10 cellular contexts compared by ENCODE assay signal in the genomic region with DNA sequence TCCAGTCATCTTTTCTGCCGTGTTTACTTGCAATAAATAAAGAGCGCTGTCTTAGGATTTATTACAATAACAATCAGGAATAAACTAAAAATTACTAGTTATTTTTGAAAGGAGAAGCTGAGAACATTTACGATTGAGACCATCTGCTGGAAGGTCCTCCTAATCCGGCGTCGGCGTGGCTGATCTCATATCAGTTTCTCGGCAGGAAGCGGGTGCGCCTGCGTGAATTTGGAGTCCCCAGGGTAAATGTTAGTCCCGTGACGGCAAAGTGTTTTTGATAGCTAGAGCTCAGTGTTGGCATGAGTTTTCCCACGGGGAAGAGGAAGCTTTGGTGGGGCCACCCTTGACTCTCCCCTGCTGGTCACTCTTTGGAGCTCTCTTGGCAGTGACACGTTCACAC. TPM values are rescaled to one million over a fixed set of nuclear protein-coding genes. Genes with fewer than 3 reads are reported as not detected.
DNase-seq lines count a peak whose midpoint lies in the region; ATAC-seq, FAIRE-seq and TF ChIP-seq lines count a peak whose summit lies in the region.
"Not testable (repeated sequence)": the region's sequence is repeated elsewhere in the genome, so short reads cannot be mapped to it uniquely, and the experiment has no call there.
"Had no signal": no experiment of that assay in that cellular context is flagged by ENCODE, and none has a peak within 500 bp of the region (broad histone marks: within the 10 kb centered on the region; RNA-seq: fewer than 3 reads in every experiment).

No MANE protein-coding gene starts in this region.

- peak overlapping the region; percentile 13 for H3K4me3 Mint-ChIP-seq in activated T-cell treated with anti-CD3 and anti-CD28 coated beads, Interleukin-2, amount 50 U/mL, for 4 hours
- not testable (repeated sequence) for H3K4me3 Mint-ChIP-seq in mesothelial cell of epicardium

- not testable (repeated sequence) for H3K27me3 ChIP-seq in SJCRH30

- not testable (repeated sequence) for H3K36me3 ChIP-seq in SJCRH30

- H3K27me3 Mint-ChIP-seq in activated T-cell treated with anti-CD3 and anti-CD28 coated beads, Interleukin-2, amount 50 U/mL, for 4 hours (ENCODE audit: low read depth); mesothelial cell of epicardium (ENCODE audit: low read depth): not testable (repeated sequence)

- H3K27ac ChIP-seq in A549, SJCRH30: not testable (repeated sequence)

- not testable (repeated sequence) for TF ChIP-seq POLR2A in A549 (IDR thresholded peaks at IDR 0.05; ENCODE audit: low read length)

- CTCF ChIA-PET in A549 (lab: Yijun Ruan, JAX): not testable (repeated sequence)

- not testable (repeated sequence) for TF ChIP-seq RAD21 in A549 (conservative IDR thresholded peaks at IDR 0.05 in 1 of 2, IDR thresholded peaks at IDR 0.05 in 1 of 2)

- POLR2A ChIA-PET in A549 (lab: Yijun Ruan, JAX): not testable (repeated sequence)

- not testable (repeated sequence) for TF ChIP-seq EP300 in A549 (IDR thresholded peaks at IDR 0.05)

- H3K36me3 Mint-ChIP-seq in activated T-cell treated with anti-CD3 and anti-CD28 coated beads, Interleukin-2, amount 50 U/mL, for 4 hours (ENCODE audit: insufficient read depth); mesothelial cell of epicardium: not testable (repeated sequence)

- H3K4me1 Mint-ChIP-seq in activated T-cell treated with anti-CD3 and anti-CD28 coated beads, Interleukin-2, amount 50 U/mL, for 4 hours (ENCODE audit: low read depth): not testable (repeated sequence)
- H3K4me1 Mint-ChIP-seq in mesothelial cell of epicardium: peaks cover 21% of the 10 kb centered on the region

- H3K9me3 ChIP-seq in A549; SJCRH30 (replicated peaks): not testable (repeated sequence)

- H3K4me2 ChIP-seq in A549: not testable (repeated sequence)

- ATAC-seq in A549; activated T-cell treated with anti-CD3 and anti-CD28 coated beads, Interleukin-2, amount 50 U/mL, for 4 hours: not testable (repeated sequence)

- not testable (repeated sequence) for H3K4me3 ChIP-seq in A549; fibroblast of pulmonary artery (replicated peaks; ENCODE audit: low read depth, low read length)
- peak overlapping the region; percentile 42 for H3K4me3 ChIP-seq in SJCRH30

- peak overlapping the region; percentile 26 for H3K27ac Mint-ChIP-seq in mesothelial cell of epicardium

- FAIRE-seq in A549 (lab: Jason Lieb, UNC) (peak; percentile 98), GM19239 (lab: Jason Lieb, UNC) (peak; percentile 8)

- H3K4me1 ChIP-seq in A549, SJCRH30: not testable (repeated sequence)

- WGBS in A549 (ENCODE audit: missing lambda C conversion rate): 77% methylated on average over 14 of the region's 15 CpGs

- DNase-seq in A549 (ENCODE audit: low read depth in 1 of 2, low spot score in 1 of 2); GM19239 (ENCODE audit: insufficient read length, low spot score); activated T-cell treated with anti-CD3 and anti-CD28 coated beads, Interleukin-2, amount 50 U/mL, for 4 hours; mesothelial cell of epicardium (ENCODE audit: low spot score in 2 of 2, unreplicated experiment in 2 of 2): not testable (repeated sequence)
- DNase-seq in NCI-H524 (lab: John Stamatoyannopoulos, UW) (peak; percentile 23 to 55), SJCRH30 (peak in 1 of 2 experiments; percentile 30), fibroblast of pulmonary artery (ENCODE audit: low read depth) (peak; percentile 3)

- not testable (repeated sequence) for TF ChIP-seq CTCF in A549 (IDR thresholded peaks at IDR 0.05); fibroblast of pulmonary artery (IDR thresholded peaks at IDR 0.05; ENCODE audit: low read length, missing control alignments); mesothelial cell of epicardium (IDR thresholded peaks at IDR 0.05; ENCODE audit: unreplicated experiment)

- not testable (repeated sequence) for H3K9me3 Mint-ChIP-seq in activated T-cell treated with anti-CD3 and anti-CD28 coated beads, Interleukin-2, amount 50 U/mL, for 4 hours; mesothelial cell of epicardium

RNA-seq across cellular contexts. Expression of gene GYG2, which starts 31.9 kb away (rescaled TPM):
- 14.1 and 14.3 TPM in 2 replicates for polyA plus RNA-seq in A549 (2011; rRNA removed)
- 6.8 and 10.2 TPM in 2 replicates for polyA plus RNA-seq in A549 (2012; cell fraction: cytosol; rRNA removed)
- polyA plus RNA-seq in A549 (2012; cell fraction: nucleus; rRNA removed): 6.9 and 8.6 TPM in 2 replicates
- 11.0 to 13.6 TPM (median 12.7 TPM) in 3 replicates for polyA plus RNA-seq in A549 (2017; fragmentation: RNase III; extraction: RNeasy Plus Mini Kit Qiagen cat#74134 plus additional on column Dnase treatment)
- 27.1 and 33.3 TPM in 2 replicates for polyA minus RNA-seq in A549 (2011; rRNA and poly(A)+ RNA removed)
- 13.7 and 14.4 TPM in 2 replicates for total RNA-seq in SJCRH30 (2014; rRNA removed; shearing (Covaris generic))
- not detected for total RNA-seq in activated T-cell treated with anti-CD3 and anti-CD28 coated beads, Interleukin-2, amount 50 U/mL, for 4 hours
- total RNA-seq in mesothelial cell of epicardium: 60.8 to 68.1 TPM (median 62.8 TPM) in 3 replicates
- total RNA-seq: CD4-positive, alpha-beta memory T cell; Daoy; HT-29 had no signal
- polyA plus RNA-seq: CD4-positive, alpha-beta memory T cell had no signal

RNA-seq across cellular contexts. Expression of gene XG, which starts 45.0 kb away (rescaled TPM):
- polyA plus RNA-seq in A549 (2011; rRNA removed) (0.04 and 0.06 TPM in 2 replicates), A549 (2017; fragmentation: RNase III; extraction: RNeasy Plus Mini Kit Qiagen cat#74134 plus additional on column Dnase treatment) (0.05 to 0.08 TPM in 2 of 3 replicates, not detected in the other)
- not detected in 2 replicates for polyA plus RNA-seq in A549 (2012; cell fraction: cytosol; rRNA removed)
- 0.02 TPM in 1 of 2 replicates, not detected in the other for polyA plus RNA-seq in A549 (2012; cell fraction: nucleus; rRNA removed)
- not detected in 2 replicates for polyA minus RNA-seq in A549 (2011; rRNA and poly(A)+ RNA removed)
- total RNA-seq in SJCRH30 (2014; rRNA removed; shearing (Covaris generic)): not detected in 2 replicates
- not detected for total RNA-seq in activated T-cell treated with anti-CD3 and anti-CD28 coated beads, Interleukin-2, amount 50 U/mL, for 4 hours
- 0.60 to 1.3 TPM (median 1.2 TPM) in 3 replicates for total RNA-seq in mesothelial cell of epicardium
- total RNA-seq: Daoy, HT-29 had no signal
- polyA plus RNA-seq: CD4-positive, alpha-beta memory T cell had no signal

Comparison
In these comparisons a context has a peak if more than half of its experiments do, and no peak if none do; other contexts are left out.
1. RNA of gene GYG2, which starts 31.9 kb away (total RNA-seq): 60.8 to 68.1 TPM in mesothelial cell of epicardium and 13.7 to 14.4 TPM in SJCRH30; not detected in activated T-cell treated with anti-CD3 and anti-CD28 coated beads, Interleukin-2, amount 50 U/mL, for 4 hours; every median in the first group is over 10 times any median in the second.